Comparison of ENCODE assay signal across 30 cellular contexts in genomic region chr9:73284386-73284785, GRCh38.
"Had no signal": no experiment of that assay in that cellular context is flagged by ENCODE, and none has a peak within 500 bp of the region (broad histone marks: within the 10 kb centered on the region; RNA-seq: fewer than 3 reads in every experiment).

No MANE protein-coding gene starts in this region.

- H3K27me3 Mint-ChIP-seq: naive B cell; progenitor cell of endocrine pancreas; stimulated activated memory B cell treated with anti-CD40 and anti-IgM and Interleukin-4, amounts not matched to agents 10 μg/mL and 1 μg/mL and 100 μg/mL, for 72 hours; stimulated activated naive CD8-positive, alpha-beta T cell treated with anti-CD3 and anti-CD28 coated beads, Interleukin-15, amount 100 ng/mL, for 72 hours had no signal

- H3K4me1 Mint-ChIP-seq: naive B cell; naive thymus-derived CD8-positive, alpha-beta T cell; neural crest cell; stimulated activated memory B cell treated with anti-CD40 and anti-IgM and Interleukin-4, amounts not matched to agents 10 μg/mL and 1 μg/mL and 100 μg/mL, for 72 hours; stimulated activated naive CD8-positive, alpha-beta T cell treated with anti-CD3 and anti-CD28 coated beads, Interleukin-15, amount 100 ng/mL, for 72 hours had no signal

- H3K9ac ChIP-seq: parathyroid adenoma had no signal

- DNase-seq: naive B cell; naive thymus-derived CD8-positive, alpha-beta T cell; nephron progenitor cell; nucleus accumbens; ovary; psoas muscle; right cardiac atrium; right lobe of liver; sigmoid colon; small intestine; stimulated activated CD4-positive, alpha-beta T cell treated with anti-CD3 and anti-CD28 coated beads, Interleukin-15, amount 100 ng/mL, for 24 hours; stimulated activated CD4-positive, alpha-beta T cell treated with anti-CD3 and anti-CD28 coated beads, Interleukin-2, amount 100 ng/mL, for 24 hours; stimulated activated CD4-positive, alpha-beta T cell treated with anti-CD3 and anti-CD28 coated beads, Interleukin-2, amount 100 ng/mL, for 48 hours; stimulated activated CD4-positive, alpha-beta T cell treated with anti-CD3 and anti-CD28 coated beads, Interleukin-4, amount 100 ng/mL, for 24 hours; stimulated activated naive CD4-positive, alpha-beta T cell; stimulated activated naive CD8-positive, alpha-beta T cell treated with anti-CD3 and anti-CD28 coated beads, Interleukin-15, amount 100 ng/mL, for 72 hours; stimulated activated naive CD8-positive, alpha-beta T cell treated with anti-CD3 and anti-CD28 coated beads, Interleukin-15, Interleukin-2, amounts not matched to agents 100 U/mL and 50 U/mL, for 24 hours; substantia nigra; testis; tibial artery; transverse colon; upper lobe of left lung had no signal

- H3K4me3 ChIP-seq: ovary, psoas muscle, right lobe of liver, sigmoid colon, suprapubic skin, testis, tibial artery, transverse colon, upper lobe of left lung, vagina had no signal

- H2AFZ ChIP-seq: parathyroid adenoma had no signal

- H3K27me3 ChIP-seq: neutrophil, ovary, right lobe of liver, sigmoid colon, testis, tibial artery, transverse colon, upper lobe of left lung, vagina had no signal

- H3K4me3 Mint-ChIP-seq: naive B cell; naive thymus-derived CD8-positive, alpha-beta T cell; natural killer cell treated with Interleukin-12 subunit alpha and Interleukin-12 subunit beta and Interleukin-15 and Interleukin-18, amount 100 ng/mL, for 72 hours; nephron progenitor cell; neural crest cell; stimulated activated memory B cell treated with anti-CD40 and anti-IgM and Interleukin-4, amounts not matched to agents 10 μg/mL and 1 μg/mL and 100 μg/mL, for 72 hours; stimulated activated naive CD8-positive, alpha-beta T cell treated with anti-CD3 and anti-CD28 coated beads, Interleukin-15, amount 100 ng/mL, for 72 hours had no signal

- H3K36me3 Mint-ChIP-seq: naive B cell; naive thymus-derived CD8-positive, alpha-beta T cell; natural killer cell treated with Interleukin-12 subunit alpha and Interleukin-12 subunit beta and Interleukin-15 and Interleukin-18, amount 100 ng/mL, for 72 hours; stimulated activated memory B cell treated with anti-CD40 and anti-IgM and Interleukin-4, amounts not matched to agents 10 μg/mL and 1 μg/mL and 100 μg/mL, for 72 hours had no signal

- H3K36me3 ChIP-seq: neutrophil, ovary, right lobe of liver, sigmoid colon, suprapubic skin, tibial artery, transverse colon, upper lobe of left lung, vagina had no signal

- H3K9me3 Mint-ChIP-seq: nephron progenitor cell; neural crest cell; stimulated activated memory B cell treated with anti-CD40 and anti-IgM and Interleukin-4, amounts not matched to agents 10 μg/mL and 1 μg/mL and 100 μg/mL, for 72 hours; stimulated activated naive CD8-positive, alpha-beta T cell treated with anti-CD3 and anti-CD28 coated beads, Interleukin-15, amount 100 ng/mL, for 72 hours had no signal

- H3K27ac ChIP-seq: neutrophil, ovary, parathyroid adenoma, psoas muscle, right lobe of liver, sigmoid colon, suprapubic skin, testis, tibial artery, transverse colon, upper lobe of left lung, vagina had no signal

- H3K79me2 ChIP-seq: parathyroid adenoma had no signal

- ATAC-seq: naive thymus-derived CD8-positive, alpha-beta T cell; natural killer cell treated with Interleukin-12 subunit alpha and Interleukin-12 subunit beta and Interleukin-15 and Interleukin-18, amount 100 ng/mL, for 72 hours; psoas muscle; right cardiac atrium; right lobe of liver; stimulated activated naive CD8-positive, alpha-beta T cell treated with anti-CD3 and anti-CD28 coated beads, Interleukin-15, amount 100 ng/mL, for 72 hours; stimulated activated naive CD8-positive, alpha-beta T cell treated with anti-CD3 and anti-CD28 coated beads, Interleukin-15, Interleukin-2, amounts not matched to agents 100 U/mL and 50 U/mL, for 24 hours had no signal

- H3K9me3 ChIP-seq: neutrophil, ovary, psoas muscle, right lobe of liver, sigmoid colon, suprapubic skin, testis, tibial artery, transverse colon, upper lobe of left lung, vagina had no signal

- H3K27ac Mint-ChIP-seq: naive B cell; naive thymus-derived CD8-positive, alpha-beta T cell; natural killer cell treated with Interleukin-12 subunit alpha and Interleukin-12 subunit beta and Interleukin-15 and Interleukin-18, amount 100 ng/mL, for 72 hours; nephron progenitor cell; progenitor cell of endocrine pancreas; stimulated activated memory B cell treated with anti-CD40 and anti-IgM and Interleukin-4, amounts not matched to agents 10 μg/mL and 1 μg/mL and 100 μg/mL, for 72 hours had no signal

- H3K4me1 ChIP-seq: parathyroid adenoma, psoas muscle, right lobe of liver, sigmoid colon, suprapubic skin, testis, tibial artery, transverse colon, upper lobe of left lung, vagina had no signal
